9 cellular contexts compared by ENCODE assay signal in genomic region chr5:55892479-55892878, GRCh38. TPM values are rescaled to one million over a fixed set of nuclear protein-coding genes. Genes with fewer than 3 reads are reported as not detected.
"Had no signal": no experiment of that assay in that cellular context is flagged by ENCODE, and none has a peak within 500 bp of the region (broad histone marks: within the 10 kb centered on the region; RNA-seq: fewer than 3 reads in every experiment).

No MANE protein-coding gene starts in this region.

- DNase-seq: GDM1, GF-D8 had no signal

- FAIRE-seq: G401.6, GM12878, GM12891, GM12892, GM18507, GM19239 had no signal

- H3K4me3 ChIP-seq: GM12878 had no signal

- ATAC-seq: GM12878 had no signal

RNA-seq across cellular contexts. Expression of gene IL31RA, which starts 41.3 kb away (rescaled TPM):
- total RNA-seq: G401 had no signal
